In the genomic region with DNA sequence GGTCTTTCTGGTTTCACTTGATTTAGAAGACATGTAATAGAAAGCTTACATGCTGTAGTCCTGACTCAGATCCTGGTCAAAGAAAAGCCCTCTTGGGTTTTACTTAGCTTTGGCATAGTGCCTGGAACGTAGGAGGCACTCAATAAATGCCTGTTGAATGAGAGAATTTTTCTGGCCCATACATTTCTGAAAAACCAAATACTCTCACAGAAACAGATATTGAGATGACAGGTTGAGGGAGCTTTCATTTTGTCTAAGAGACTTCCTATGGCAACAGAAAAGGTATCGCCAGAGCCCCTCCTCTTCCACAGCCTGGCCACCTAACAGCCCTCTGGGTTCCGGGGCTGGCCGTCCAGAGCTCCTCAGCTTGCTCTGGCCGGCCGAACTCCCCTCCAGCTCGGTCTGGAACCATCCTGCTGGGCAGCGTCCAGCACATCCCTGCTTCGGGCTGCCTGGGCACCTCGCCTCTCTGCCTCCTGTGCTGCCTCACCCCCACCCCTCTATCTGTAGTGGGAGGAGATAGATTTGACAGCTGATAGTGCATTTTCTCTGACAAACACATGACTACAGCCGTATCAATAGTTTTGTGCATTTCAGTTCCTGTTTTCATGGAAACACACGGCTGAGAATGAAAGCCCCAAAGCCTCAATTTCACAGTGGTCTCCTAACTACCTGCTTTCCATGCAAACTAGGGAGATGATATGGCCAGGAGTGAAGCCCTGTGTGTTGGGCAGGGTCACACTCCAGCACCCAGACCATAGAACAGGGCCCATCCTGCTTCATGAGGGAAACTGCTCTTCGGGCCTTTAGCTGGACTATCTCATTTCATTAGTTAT, we compare ENCODE assay signal across 8 cellular contexts. TPM values are rescaled to one million over a fixed set of nuclear protein-coding genes. Genes with fewer than 3 reads are reported as not detected.
DNase-seq lines count a peak whose midpoint lies in the region; ATAC-seq and TF ChIP-seq lines count a peak whose summit lies in the region.

No MANE protein-coding gene starts in this region.

- no peak overlapping the region for H3K9ac ChIP-seq in rectal smooth muscle tissue (ENCODE audit: low read length)

- TF ChIP-seq CTCF in chondrocyte (IDR thresholded peaks at IDR 0.05), result peak; percentile 3

- ATAC-seq in GM18505 (IDR thresholded peaks at IDR 0.05; ENCODE audit: unreplicated experiment) (peak; percentile 88), GM21619 (IDR thresholded peaks at IDR 0.05; ENCODE audit: unreplicated experiment) (peak; percentile 74)

- H3K4me1 ChIP-seq in rectal smooth muscle tissue (ENCODE audit: control insufficient read depth, insufficient read depth, low read length), result peaks cover 9% of the 10 kb centered on the region

- H3K27ac ChIP-seq in rectal smooth muscle tissue (ENCODE audit: low read depth, low read length), result peak overlapping the region; percentile 67

- no peaks in the 10 kb centered on the region for H3K27me3 ChIP-seq in rectal smooth muscle tissue (ENCODE audit: control insufficient read depth, insufficient read depth, low read length)

- peak overlapping the region; percentile 96 for H3K27ac Mint-ChIP-seq in chondrocyte (ENCODE audit: unreplicated experiment)

- DNase-seq in HT1080 (ENCODE audit: low read depth) (peak; percentile 83), chondrocyte (ENCODE audit: low spot score) (no peak), AML-193 (lab: John Stamatoyannopoulos, UW) (no peak), GDM1 (lab: John Stamatoyannopoulos, UW) (no peak), UCSD-AML1 (lab: John Stamatoyannopoulos, UW; ENCODE audit: unreplicated experiment) (no peak)

- no peaks in the 10 kb centered on the region for H3K36me3 ChIP-seq in rectal smooth muscle tissue (ENCODE audit: control insufficient read depth, insufficient read depth, low read length)

- no peaks in the 10 kb centered on the region for H3K27me3 Mint-ChIP-seq in chondrocyte (ENCODE audit: low read depth)

- no peak overlapping the region for H3K4me3 ChIP-seq in rectal smooth muscle tissue (ENCODE audit: low read length)

- H3K4me1 Mint-ChIP-seq in chondrocyte (ENCODE audit: low read depth), result peaks cover 57% of the 10 kb centered on the region

- peak overlapping the region; percentile 46 for H3K4me3 Mint-ChIP-seq in chondrocyte (ENCODE audit: unreplicated experiment)

- H3K36me3 Mint-ChIP-seq in chondrocyte (ENCODE audit: low read depth), result no peaks in the 10 kb centered on the region

- peak; percentile 66 for TF ChIP-seq POLR2A in GM18505 (IDR thresholded peaks at IDR 0.05; ENCODE audit: borderline replicate concordance, extremely low read depth, insufficient read depth, insufficient read length)

- no peaks in the 10 kb centered on the region for H3K9me3 Mint-ChIP-seq in chondrocyte (ENCODE audit: low read depth)

RNA-seq across cellular contexts. Expression of a gene that starts 1.1 kb away (rescaled TPM):
- not detected in 2 replicates for total RNA-seq in HT1080 (2014; rRNA removed; shearing (Covaris generic))
- polyA plus RNA-seq in HT1080 (2015; cell fraction: cytosol; rRNA removed), result not detected in 2 replicates
- not detected in 2 replicates for polyA plus RNA-seq in HT1080 (2015; cell fraction: nucleus; rRNA removed)
- not detected in 3 replicates for total RNA-seq in chondrocyte

RNA-seq across cellular contexts. Expression of a gene that starts 16.9 kb away (rescaled TPM):
- not detected in 2 replicates for total RNA-seq in HT1080 (2014; rRNA removed; shearing (Covaris generic))
- polyA plus RNA-seq in HT1080 (2015; cell fraction: cytosol; rRNA removed), result not detected in 2 replicates
- polyA plus RNA-seq in HT1080 (2015; cell fraction: nucleus; rRNA removed), result 0.60 TPM in 1 of 2 replicates, not detected in the other
- total RNA-seq in chondrocyte, result not detected in 3 replicates
